In the genomic region with DNA sequence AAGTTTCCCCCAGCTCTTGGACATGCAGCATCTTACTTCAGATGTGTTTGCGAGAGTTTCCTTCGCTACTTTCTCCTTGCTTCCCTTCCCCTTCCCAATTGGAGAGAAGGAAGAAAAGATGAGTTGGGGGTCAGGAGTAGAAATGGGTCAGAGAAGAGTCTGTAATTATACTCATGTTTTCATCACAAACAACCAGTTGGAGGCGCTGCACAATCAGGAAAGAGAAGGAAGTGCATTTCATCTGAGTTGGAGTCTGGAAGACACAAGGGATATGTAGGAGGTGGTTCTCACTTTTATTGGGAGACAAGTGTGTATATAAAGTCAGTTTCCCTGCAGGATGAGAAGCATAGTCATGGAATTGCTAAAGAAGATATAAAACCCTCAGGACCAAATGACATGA, we compare ENCODE assay signal across 2 cellular contexts.
TF ChIP-seq lines count a peak whose summit lies in the region.

No MANE protein-coding gene starts in this region.

TF ChIP-seq in GM12878, 131 proteins besides CTCF, POLR2A, EP300 and RAD21 (continued from another document and continues in another):
- TF ChIP-seq, protein P1, sequence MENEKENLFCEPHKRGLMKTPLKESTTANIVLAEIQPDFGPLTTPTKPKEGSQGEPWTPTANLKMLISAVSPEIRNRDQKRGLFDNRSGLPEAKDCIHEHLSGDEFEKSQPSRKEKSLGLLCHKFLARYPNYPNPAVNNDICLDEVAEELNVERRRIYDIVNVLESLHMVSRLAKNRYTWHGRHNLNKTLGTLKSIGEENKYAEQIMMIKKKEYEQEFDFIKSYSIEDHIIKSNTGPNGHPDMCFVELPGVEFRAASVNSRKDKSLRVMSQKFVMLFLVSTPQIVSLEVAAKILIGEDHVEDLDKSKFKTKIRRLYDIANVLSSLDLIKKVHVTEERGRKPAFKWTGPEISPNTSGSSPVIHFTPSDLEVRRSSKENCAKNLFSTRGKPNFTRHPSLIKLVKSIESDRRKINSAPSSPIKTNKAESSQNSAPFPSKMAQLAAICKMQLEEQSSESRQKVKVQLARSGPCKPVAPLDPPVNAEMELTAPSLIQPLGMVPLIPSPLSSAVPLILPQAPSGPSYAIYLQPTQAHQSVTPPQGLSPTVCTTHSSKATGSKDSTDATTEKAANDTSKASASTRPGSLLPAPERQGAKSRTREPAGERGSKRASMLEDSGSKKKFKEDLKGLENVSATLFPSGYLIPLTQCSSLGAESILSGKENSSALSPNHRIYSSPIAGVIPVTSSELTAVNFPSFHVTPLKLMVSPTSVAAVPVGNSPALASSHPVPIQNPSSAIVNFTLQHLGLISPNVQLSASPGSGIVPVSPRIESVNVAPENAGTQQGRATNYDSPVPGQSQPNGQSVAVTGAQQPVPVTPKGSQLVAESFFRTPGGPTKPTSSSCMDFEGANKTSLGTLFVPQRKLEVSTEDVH (IDR thresholded peaks at IDR 0.05; ENCODE audit: low read depth, partially characterized antibody) = no peak
- TF ChIP-seq NFYA (IDR thresholded peaks at IDR 0.05; ENCODE audit: borderline replicate concordance, low read depth, low read length) (no peak), SMC3 (IDR thresholded peaks at IDR 0.05; ENCODE audit: borderline replicate concordance, low read length) (no peak), CBX3 (IDR thresholded peaks at IDR 0.05; ENCODE audit: borderline replicate concordance, low read depth) (no peak), HDGF (IDR thresholded peaks at IDR 0.05) (no peak), ZNF217 (IDR thresholded peaks at IDR 0.05) (no peak), WRNIP1 (IDR thresholded peaks at IDR 0.05; ENCODE audit: borderline replicate concordance, low read depth, low read length) (no peak), POU2F2 (IDR thresholded peaks at IDR 0.05; ENCODE audit: borderline replicate concordance, low read depth, low read length) (no peak), NFIC (IDR thresholded peaks at IDR 0.05; ENCODE audit: low read depth, low read length) (no peak)
- TF ChIP-seq, protein P2, sequence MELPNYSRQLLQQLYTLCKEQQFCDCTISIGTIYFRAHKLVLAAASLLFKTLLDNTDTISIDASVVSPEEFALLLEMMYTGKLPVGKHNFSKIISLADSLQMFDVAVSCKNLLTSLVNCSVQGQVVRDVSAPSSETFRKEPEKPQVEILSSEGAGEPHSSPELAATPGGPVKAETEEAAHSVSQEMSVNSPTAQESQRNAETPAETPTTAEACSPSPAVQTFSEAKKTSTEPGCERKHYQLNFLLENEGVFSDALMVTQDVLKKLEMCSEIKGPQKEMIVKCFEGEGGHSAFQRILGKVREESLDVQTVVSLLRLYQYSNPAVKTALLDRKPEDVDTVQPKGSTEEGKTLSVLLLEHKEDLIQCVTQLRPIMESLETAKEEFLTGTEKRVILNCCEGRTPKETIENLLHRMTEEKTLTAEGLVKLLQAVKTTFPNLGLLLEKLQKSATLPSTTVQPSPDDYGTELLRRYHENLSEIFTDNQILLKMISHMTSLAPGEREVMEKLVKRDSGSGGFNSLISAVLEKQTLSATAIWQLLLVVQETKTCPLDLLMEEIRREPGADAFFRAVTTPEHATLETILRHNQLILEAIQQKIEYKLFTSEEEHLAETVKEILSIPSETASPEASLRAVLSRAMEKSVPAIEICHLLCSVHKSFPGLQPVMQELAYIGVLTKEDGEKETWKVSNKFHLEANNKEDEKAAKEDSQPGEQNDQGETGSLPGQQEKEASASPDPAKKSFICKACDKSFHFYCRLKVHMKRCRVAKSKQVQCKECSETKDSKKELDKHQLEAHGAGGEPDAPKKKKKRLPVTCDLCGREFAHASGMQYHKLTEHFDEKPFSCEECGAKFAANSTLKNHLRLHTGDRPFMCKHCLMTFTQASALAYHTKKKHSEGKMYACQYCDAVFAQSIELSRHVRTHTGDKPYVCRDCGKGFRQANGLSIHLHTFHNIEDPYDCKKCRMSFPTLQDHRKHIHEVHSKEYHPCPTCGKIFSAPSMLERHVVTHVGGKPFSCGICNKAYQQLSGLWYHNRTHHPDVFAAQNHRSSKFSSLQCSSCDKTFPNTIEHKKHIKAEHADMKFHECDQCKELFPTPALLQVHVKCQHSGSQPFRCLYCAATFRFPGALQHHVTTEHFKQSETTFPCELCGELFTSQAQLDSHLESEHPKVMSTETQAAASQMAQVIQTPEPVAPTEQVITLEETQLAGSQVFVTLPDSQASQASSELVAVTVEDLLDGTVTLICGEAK (IDR thresholded peaks at IDR 0.05; ENCODE audit: borderline replicate concordance) = no peak
- TF ChIP-seq, protein P3, sequence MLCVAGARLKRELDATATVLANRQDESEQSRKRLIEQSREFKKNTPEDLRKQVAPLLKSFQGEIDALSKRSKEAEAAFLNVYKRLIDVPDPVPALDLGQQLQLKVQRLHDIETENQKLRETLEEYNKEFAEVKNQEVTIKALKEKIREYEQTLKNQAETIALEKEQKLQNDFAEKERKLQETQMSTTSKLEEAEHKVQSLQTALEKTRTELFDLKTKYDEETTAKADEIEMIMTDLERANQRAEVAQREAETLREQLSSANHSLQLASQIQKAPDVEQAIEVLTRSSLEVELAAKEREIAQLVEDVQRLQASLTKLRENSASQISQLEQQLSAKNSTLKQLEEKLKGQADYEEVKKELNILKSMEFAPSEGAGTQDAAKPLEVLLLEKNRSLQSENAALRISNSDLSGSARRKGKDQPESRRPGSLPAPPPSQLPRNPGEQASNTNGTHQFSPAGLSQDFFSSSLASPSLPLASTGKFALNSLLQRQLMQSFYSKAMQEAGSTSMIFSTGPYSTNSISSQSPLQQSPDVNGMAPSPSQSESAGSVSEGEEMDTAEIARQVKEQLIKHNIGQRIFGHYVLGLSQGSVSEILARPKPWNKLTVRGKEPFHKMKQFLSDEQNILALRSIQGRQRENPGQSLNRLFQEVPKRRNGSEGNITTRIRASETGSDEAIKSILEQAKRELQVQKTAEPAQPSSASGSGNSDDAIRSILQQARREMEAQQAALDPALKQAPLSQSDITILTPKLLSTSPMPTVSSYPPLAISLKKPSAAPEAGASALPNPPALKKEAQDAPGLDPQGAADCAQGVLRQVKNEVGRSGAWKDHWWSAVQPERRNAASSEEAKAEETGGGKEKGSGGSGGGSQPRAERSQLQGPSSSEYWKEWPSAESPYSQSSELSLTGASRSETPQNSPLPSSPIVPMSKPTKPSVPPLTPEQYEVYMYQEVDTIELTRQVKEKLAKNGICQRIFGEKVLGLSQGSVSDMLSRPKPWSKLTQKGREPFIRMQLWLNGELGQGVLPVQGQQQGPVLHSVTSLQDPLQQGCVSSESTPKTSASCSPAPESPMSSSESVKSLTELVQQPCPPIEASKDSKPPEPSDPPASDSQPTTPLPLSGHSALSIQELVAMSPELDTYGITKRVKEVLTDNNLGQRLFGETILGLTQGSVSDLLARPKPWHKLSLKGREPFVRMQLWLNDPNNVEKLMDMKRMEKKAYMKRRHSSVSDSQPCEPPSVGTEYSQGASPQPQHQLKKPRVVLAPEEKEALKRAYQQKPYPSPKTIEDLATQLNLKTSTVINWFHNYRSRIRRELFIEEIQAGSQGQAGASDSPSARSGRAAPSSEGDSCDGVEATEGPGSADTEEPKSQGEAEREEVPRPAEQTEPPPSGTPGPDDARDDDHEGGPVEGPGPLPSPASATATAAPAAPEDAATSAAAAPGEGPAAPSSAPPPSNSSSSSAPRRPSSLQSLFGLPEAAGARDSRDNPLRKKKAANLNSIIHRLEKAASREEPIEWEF (IDR thresholded peaks at IDR 0.05; ENCODE audit: insufficient replicate concordance, low read depth, low read length) = no peak

TF ChIP-seq in neural cell, 6 proteins besides CTCF, POLR2A, EP300 and RAD21 (continued from another document):
- TF ChIP-seq, protein P4, sequence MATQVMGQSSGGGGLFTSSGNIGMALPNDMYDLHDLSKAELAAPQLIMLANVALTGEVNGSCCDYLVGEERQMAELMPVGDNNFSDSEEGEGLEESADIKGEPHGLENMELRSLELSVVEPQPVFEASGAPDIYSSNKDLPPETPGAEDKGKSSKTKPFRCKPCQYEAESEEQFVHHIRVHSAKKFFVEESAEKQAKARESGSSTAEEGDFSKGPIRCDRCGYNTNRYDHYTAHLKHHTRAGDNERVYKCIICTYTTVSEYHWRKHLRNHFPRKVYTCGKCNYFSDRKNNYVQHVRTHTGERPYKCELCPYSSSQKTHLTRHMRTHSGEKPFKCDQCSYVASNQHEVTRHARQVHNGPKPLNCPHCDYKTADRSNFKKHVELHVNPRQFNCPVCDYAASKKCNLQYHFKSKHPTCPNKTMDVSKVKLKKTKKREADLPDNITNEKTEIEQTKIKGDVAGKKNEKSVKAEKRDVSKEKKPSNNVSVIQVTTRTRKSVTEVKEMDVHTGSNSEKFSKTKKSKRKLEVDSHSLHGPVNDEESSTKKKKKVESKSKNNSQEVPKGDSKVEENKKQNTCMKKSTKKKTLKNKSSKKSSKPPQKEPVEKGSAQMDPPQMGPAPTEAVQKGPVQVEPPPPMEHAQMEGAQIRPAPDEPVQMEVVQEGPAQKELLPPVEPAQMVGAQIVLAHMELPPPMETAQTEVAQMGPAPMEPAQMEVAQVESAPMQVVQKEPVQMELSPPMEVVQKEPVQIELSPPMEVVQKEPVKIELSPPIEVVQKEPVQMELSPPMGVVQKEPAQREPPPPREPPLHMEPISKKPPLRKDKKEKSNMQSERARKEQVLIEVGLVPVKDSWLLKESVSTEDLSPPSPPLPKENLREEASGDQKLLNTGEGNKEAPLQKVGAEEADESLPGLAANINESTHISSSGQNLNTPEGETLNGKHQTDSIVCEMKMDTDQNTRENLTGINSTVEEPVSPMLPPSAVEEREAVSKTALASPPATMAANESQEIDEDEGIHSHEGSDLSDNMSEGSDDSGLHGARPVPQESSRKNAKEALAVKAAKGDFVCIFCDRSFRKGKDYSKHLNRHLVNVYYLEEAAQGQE (IDR thresholded peaks at IDR 0.05; ENCODE audit: borderline replicate concordance) = no peak
- TF ChIP-seq EZH2 (IDR thresholded peaks at IDR 0.05; ENCODE audit: borderline replicate concordance, insufficient read depth, low read length, poor library complexity, severe bottlenecking) = no peak
